ENCODE assay signal across 25 cellular contexts in genomic region chr13:30192320-30193093, GRCh38.
A peak's percentile ranks its signal among the peaks of the same experiment; 100 is the strongest.
DNase-seq lines count a peak whose midpoint lies in the region; ATAC-seq, FAIRE-seq and TF ChIP-seq lines count a peak whose summit lies in the region.
"Had no signal": no experiment of that assay in that cellular context is flagged by ENCODE, and none has a peak within 500 bp of the region (broad histone marks: within the 10 kb centered on the region; RNA-seq: fewer than 3 reads in every experiment).

No MANE protein-coding gene starts in this region.

- CTCF ChIA-PET in K562 (lab: Yijun Ruan, JAX; ENCODE audit: low intra/inter-chr PET ratio): no interaction called here

- no peak overlapping the region for H3K4me3 ChIP-seq in K562
- H3K4me3 ChIP-seq in small intestine (ENCODE audit: low read depth in 1 of 2, low read length in 2 of 2): no peak overlapping the region
- H3K4me3 ChIP-seq: ascending aorta; BLaER1 treated with 17β-estradiol and CSF1 and Interleukin-3, amounts not matched to agents 10 nM and 100 nM; hepatocyte; lung; MG63; SJSA1 had no signal

- TF ChIP-seq POLR2A in K562 (conservative IDR thresholded peaks at IDR 0.05): no peak

- no peaks in the 10 kb centered on the region for H3K79me2 ChIP-seq in K562 (ENCODE audit: control insufficient read depth, insufficient read depth, low read length)
- H3K79me2 ChIP-seq: hepatocyte had no signal

- intact Hi-C loops in K562 (cut with micrococcal nuclease): no loop called here

- no TSS peak for BruUV-seq in K562 (replicated peaks; lab: Mats Ljungman, UMichigan)

- no peak for TF ChIP-seq CTCF in K562 (IDR thresholded peaks at IDR 0.05 in 2 of 3, conservative IDR thresholded peaks at IDR 0.05 in 1 of 3; ENCODE audit: insufficient read depth in 2 of 3, low read depth in 1 of 3, low read length in 3 of 3)

- peak; percentile 25 to 71 (median 32) for DNase-seq in NCI-H1417 (lab: John Stamatoyannopoulos, UW)
- DNase-seq in NCI-H1417 treated with DMSO at 0.1 percent for 48 hours (lab: John Stamatoyannopoulos, UW): no peak
- DNase-seq in M059J (ENCODE audit: low read depth): peak; percentile 47
- DNase-seq in K562 (ENCODE audit: extremely low read depth in 1 of 4, low spot score in 3 of 4): no peak
- peak; percentile 7 for DNase-seq in small intestine
- DNase-seq in RCC 7860 (ENCODE audit: low spot score): no peak
- no peak for DNase-seq in NCI-H82 treated with DMSO at 0.1 percent for 48 hours (lab: John Stamatoyannopoulos, UW; ENCODE audit: unreplicated experiment)
- DNase-seq in RKO (ENCODE audit: low spot score): no peak
- DNase-seq: activated CD8-positive, alpha-beta T cell treated with anti-CD3 and anti-CD28 coated beads for 36 hours; activated naive CD4-positive, alpha-beta T cell treated with anti-CD3 and anti-CD28 coated beads, Interleukin-2, amount 50 U/mL, for 16 hours; activated T-cell treated with anti-CD3 and anti-CD28 coated beads, Interleukin-2, amount 50 U/mL, for 48 hours; HCEC 1CT; islet precursor cell; NCI-H1930; stimulated activated CD4-positive, alpha-beta T cell treated with anti-CD3 and anti-CD28 coated beads, Interleukin-1b, Interleukin-23, amount 100 ng/mL, for 48 hours; stimulated activated naive CD8-positive, alpha-beta T cell treated with anti-CD3 and anti-CD28 coated beads, Interleukin-15, Interleukin-2, amounts not matched to agents 100 U/mL and 50 U/mL, for 24 hours had no signal

- TF ChIP-seq RAD21 in K562 (CRISPR knock-in tag; conservative IDR thresholded peaks at IDR 0.05 in 1 of 2, IDR thresholded peaks at IDR 0.05 in 1 of 2): no peak

- no peaks in the 10 kb centered on the region for H3K9me1 ChIP-seq in K562 (ENCODE audit: control insufficient read depth, insufficient read depth, low read length)

- H3K4me1 ChIP-seq in K562 (replicated peaks in 1 of 2; ENCODE audit: control insufficient read depth in 2 of 2, insufficient read depth in 2 of 2, low read length in 2 of 2) (no peaks in the 10 kb centered on the region), small intestine (ENCODE audit: control insufficient read depth in 2 of 2, insufficient read depth in 1 of 2, low read depth in 1 of 2, low read length in 1 of 2) (no peaks in the 10 kb centered on the region)
- H3K4me1 ChIP-seq: ascending aorta, SJSA1 had no signal

- 34% methylated on average over 8 of the region's 10 CpGs for WGBS in K562 (ENCODE audit: insufficient coverage, low coverage, missing lambda C conversion rate)
- WGBS in small intestine, 3 donors: 68 to 72% (median 71%) methylated on average over 10 of the region's 10 CpGs

- H3K9me3 ChIP-seq in K562 (replicated peaks; ENCODE audit: control insufficient read depth, insufficient read depth, low read depth, low read length) (no peaks in the 10 kb centered on the region), small intestine (ENCODE audit: control insufficient read depth, low read depth) (no peaks in the 10 kb centered on the region)
- H3K9me3 ChIP-seq: ascending aorta; BLaER1 treated with 17β-estradiol and CSF1 and Interleukin-3, amounts not matched to agents 10 nM and 100 nM; MG63; SJSA1 had no signal

- POLR2A ChIA-PET in K562 (lab: Yijun Ruan, JAX): interaction anchor here (0.6 kb wide), 1 partner anchor 318 kb away, joined by 3 read pairs; no protein-coding TSS in a partner anchor

- H3K27me3 ChIP-seq in K562 (ENCODE audit: control insufficient read depth in 2 of 2, insufficient read depth in 2 of 2, low read length in 2 of 2): no peaks in the 10 kb centered on the region
- H3K27me3 ChIP-seq in small intestine (ENCODE audit: control insufficient read depth in 2 of 2, insufficient read depth in 2 of 2, low read length in 2 of 2): no peaks in the 10 kb centered on the region
- H3K27me3 ChIP-seq: ascending aorta; BLaER1 treated with 17β-estradiol and CSF1 and Interleukin-3, amounts not matched to agents 10 nM and 100 nM; hepatocyte; MG63; SJSA1 had no signal

- in situ Hi-C loops in K562 (cut with MboI): no loop called here

- H3K27ac ChIP-seq in K562 (ENCODE audit: extremely low read depth, low read depth, low read length) (no peak overlapping the region), small intestine (ENCODE audit: low read depth in 1 of 2, low read length in 1 of 2) (peak overlapping the region in 1 of 2 donors; percentile 52)
- H3K27ac ChIP-seq: ascending aorta; BLaER1 treated with 17β-estradiol and CSF1 and Interleukin-3, amounts not matched to agents 10 nM and 100 nM; hepatocyte; SJSA1 had no signal

- H3K9ac ChIP-seq in K562 (ENCODE audit: insufficient read depth in 1 of 2, low read depth in 2 of 2, low read length in 2 of 2): no peak overlapping the region; a peak in 1 of 4 replicates
- H3K9ac ChIP-seq: BLaER1 treated with 17β-estradiol and CSF1 and Interleukin-3, amounts not matched to agents 10 nM and 100 nM had no signal

- no peak overlapping the region for H2AFZ ChIP-seq in K562 (ENCODE audit: low read depth, low read length)
- H2AFZ ChIP-seq: hepatocyte had no signal

- no peaks in the 10 kb centered on the region for H4K20me1 ChIP-seq in K562 (replicated peaks; ENCODE audit: control insufficient read depth, insufficient read depth, low read length)
- H4K20me1 ChIP-seq: BLaER1 treated with 17β-estradiol and CSF1 and Interleukin-3, amounts not matched to agents 10 nM and 100 nM had no signal

- FAIRE-seq in K562 (lab: Jason Lieb, UNC) (no peak), small intestine (lab: Jason Lieb, UNC) (no peak), RCC 7860 (lab: Jason Lieb, UNC) (no peak)
- FAIRE-seq: colon had no signal

- H3K36me3 ChIP-seq in K562 (ENCODE audit: control insufficient read depth, insufficient read depth, low read length) (no peaks in the 10 kb centered on the region), small intestine (ENCODE audit: control insufficient read depth in 2 of 2, insufficient read depth in 2 of 2, low read length in 2 of 2) (no peaks in the 10 kb centered on the region)
- H3K36me3 ChIP-seq: ascending aorta; BLaER1 treated with 17β-estradiol and CSF1 and Interleukin-3, amounts not matched to agents 10 nM and 100 nM; SJSA1 had no signal

- no peak for ATAC-seq in K562
- ATAC-seq: activated CD8-positive, alpha-beta T cell treated with anti-CD3 and anti-CD28 coated beads for 36 hours; sciatic nerve; stimulated activated naive CD8-positive, alpha-beta T cell treated with anti-CD3 and anti-CD28 coated beads, Interleukin-15, Interleukin-2, amounts not matched to agents 100 U/mL and 50 U/mL, for 24 hours; WTC11 had no signal

- TF ChIP-seq EP300 in K562 (IDR thresholded peaks at IDR 0.05; ENCODE audit: low read length): no peak

- no peak overlapping the region for H3K4me2 ChIP-seq in K562 (ENCODE audit: insufficient read depth, low read length)
- H3K4me2 ChIP-seq: BLaER1 treated with 17β-estradiol and CSF1 and Interleukin-3, amounts not matched to agents 10 nM and 100 nM; hepatocyte had no signal

TF ChIP-seq in K562, 482 proteins besides CTCF, POLR2A, EP300 and RAD21:
- TF ChIP-seq ZNF23 (CRISPR knock-in tag; IDR thresholded peaks at IDR 0.05) (no peak), ZNF311 (CRISPR knock-in tag; IDR thresholded peaks at IDR 0.05) (no peak), FOXO4 (CRISPR knock-in tag; IDR thresholded peaks at IDR 0.05) (no peak), TSC22D4 (tag; IDR thresholded peaks at IDR 0.05) (no peak), MAFG (tag; conservative IDR thresholded peaks at IDR 0.05) (0 out of 2 replicates have a peak, but pooled peaks have one; percentile 19), KLF10 (CRISPR knock-in tag; IDR thresholded peaks at IDR 0.05) (no peak), ZNF384 (IDR thresholded peaks at IDR 0.05; ENCODE audit: low read depth, low read length) (no peak), C11orf30 (IDR thresholded peaks at IDR 0.05; ENCODE audit: low read depth) (peak; percentile 25; the same call in 1 of the 2 replicates), PRDM10 (IDR thresholded peaks at IDR 0.05; ENCODE audit: partially characterized antibody) (no peak), ZNF316 (IDR thresholded peaks at IDR 0.05) (peak; percentile 36), ATF1 (CRISPR knock-in tag; IDR thresholded peaks at IDR 0.05) (no peak), ATF1 (tag; IDR thresholded peaks at IDR 0.05) (no peak), ARNT (IDR thresholded peaks at IDR 0.05) (no peak)

Comparison
In these comparisons a context has a peak if more than half of its experiments do, and no peak if none do; other contexts are left out.
1. DNase-seq: peak in NCI-H1417 (3 of 3), M059J (single experiment) and small intestine (single experiment); none in NCI-H1417 treated with DMSO at 0.1 percent for 48 hours (single experiment), K562 (0 of 4), RCC 7860 (single experiment), NCI-H82 treated with DMSO at 0.1 percent for 48 hours (single experiment) and RKO (single experiment).